Comparison of ENCODE assay signal across 25 cellular contexts in the genomic region with DNA sequence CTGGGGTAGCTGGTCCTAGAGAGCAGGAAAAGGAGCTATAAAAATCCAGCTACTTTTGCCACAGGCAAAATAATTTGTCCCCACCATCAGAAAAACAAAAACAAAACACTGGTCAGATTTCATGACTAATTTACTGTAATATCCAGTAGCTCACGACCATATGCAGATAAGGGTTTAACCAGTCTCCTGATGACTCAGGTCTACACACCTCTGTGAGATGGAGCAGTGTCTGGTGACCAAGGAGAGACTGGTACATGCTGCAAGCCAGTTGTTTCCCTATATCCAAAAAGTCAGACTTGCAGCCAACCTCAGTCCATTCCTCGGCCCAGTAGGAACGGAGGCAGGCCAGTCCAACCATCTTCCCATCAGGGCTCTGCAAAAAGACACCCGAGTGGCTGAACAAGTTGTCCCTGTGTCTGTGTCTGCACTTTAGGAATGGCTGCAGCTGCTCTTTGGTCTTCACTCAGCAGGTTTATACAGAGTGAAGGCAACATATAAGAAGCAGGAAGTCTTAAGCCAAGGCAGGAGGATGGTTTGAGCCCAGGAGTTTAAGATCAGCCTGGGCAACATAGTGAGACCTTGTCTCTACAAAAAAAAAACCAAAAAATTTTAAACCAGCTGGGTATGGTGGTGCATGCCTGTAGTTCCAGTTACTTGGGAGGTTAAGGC. TPM values are rescaled to one million over a fixed set of nuclear protein-coding genes. Genes with fewer than 3 reads are reported as not detected.
A peak's percentile ranks its signal among the peaks of the same experiment; 100 is the strongest.
DNase-seq lines count a peak whose midpoint lies in the region; FAIRE-seq and TF ChIP-seq lines count a peak whose summit lies in the region.
"Had no signal": no experiment of that assay in that cellular context is flagged by ENCODE, and none has a peak within 500 bp of the region (broad histone marks: within the 10 kb centered on the region; RNA-seq: fewer than 3 reads in every experiment).

No MANE protein-coding gene starts in this region.

- no peaks in the 10 kb centered on the region for H3K27me3 ChIP-seq in sigmoid colon
- H3K27me3 ChIP-seq in SJCRH30, result no peaks in the 10 kb centered on the region
- no peaks in the 10 kb centered on the region for H3K27me3 ChIP-seq in osteoblast (ENCODE audit: insufficient read depth, low read length)
- H3K27me3 ChIP-seq: neutrophil, right atrium auricular region, SJSA1, stomach had no signal

- no peak overlapping the region for H3K4me2 ChIP-seq in osteoblast (ENCODE audit: insufficient read depth, low read length)

- H3K36me3 ChIP-seq in sigmoid colon (no peaks in the 10 kb centered on the region), SJCRH30 (no peaks in the 10 kb centered on the region), osteoblast (ENCODE audit: insufficient read depth, low read length) (no peaks in the 10 kb centered on the region)
- H3K36me3 ChIP-seq: neutrophil, right atrium auricular region, SJSA1, stomach had no signal

- H3K4me3 Mint-ChIP-seq in activated CD4-positive, alpha-beta memory T cell treated with anti-CD3 and anti-CD28 coated beads, Interleukin-2, amount 10 ng/mL, durations not matched to agents 7 days and 5 days, result no peak overlapping the region
- H3K4me3 Mint-ChIP-seq: CD8-positive, alpha-beta T cell had no signal

- no peaks in the 10 kb centered on the region for H4K20me1 ChIP-seq in osteoblast (ENCODE audit: insufficient read depth, low read length)

- peaks cover 10% of the 10 kb centered on the region for H3K9me3 Mint-ChIP-seq in activated CD4-positive, alpha-beta memory T cell treated with anti-CD3 and anti-CD28 coated beads, Interleukin-2, amount 10 ng/mL, durations not matched to agents 7 days and 5 days

- DNase-seq in A172 (ENCODE audit: low spot score), result peak; percentile 25
- no peak for DNase-seq in H54 (ENCODE audit: insufficient read length, low spot score)
- peak; percentile 58 for DNase-seq in RPMI7951 (ENCODE audit: low read depth)
- peak; percentile 18 for DNase-seq in fibroblast of villous mesenchyme (ENCODE audit: low read depth)
- DNase-seq in sigmoid colon, result no peak
- DNase-seq in activated CD4-positive, alpha-beta memory T cell treated with anti-CD3 and anti-CD28 coated beads, Interleukin-2, amount 10 ng/mL, durations not matched to agents 7 days and 5 days, result no peak
- DNase-seq in SJCRH30, result no peak
- DNase-seq in osteoblast (ENCODE audit: insufficient read length, low spot score, missing footprints), result no peak
- DNase-seq: activated CD8-positive, alpha-beta memory T cell treated with anti-CD3 and anti-CD28 coated beads, Interleukin-2, amount 50 U/mL, for 4 hours; activated gamma-delta T cell; amygdala; CD8-positive, alpha-beta T cell; EL; KG1; stomach had no signal

- no peak overlapping the region for H3K27ac Mint-ChIP-seq in activated CD4-positive, alpha-beta memory T cell treated with anti-CD3 and anti-CD28 coated beads, Interleukin-2, amount 10 ng/mL, durations not matched to agents 7 days and 5 days
- H3K27ac Mint-ChIP-seq: CD8-positive, alpha-beta T cell had no signal

- H3K4me1 Mint-ChIP-seq in activated CD4-positive, alpha-beta memory T cell treated with anti-CD3 and anti-CD28 coated beads, Interleukin-2, amount 10 ng/mL, durations not matched to agents 7 days and 5 days, result peaks cover 2% of the 10 kb centered on the region

- 76 to 82% methylated on average over 4 of the region's 4 CpGs for WGBS in sigmoid colon, 2 donors

- no peaks in the 10 kb centered on the region for H3K36me3 Mint-ChIP-seq in activated CD4-positive, alpha-beta memory T cell treated with anti-CD3 and anti-CD28 coated beads, Interleukin-2, amount 10 ng/mL, durations not matched to agents 7 days and 5 days (ENCODE audit: low read depth)
- H3K36me3 Mint-ChIP-seq: CD8-positive, alpha-beta T cell had no signal

- H3K79me2 ChIP-seq in osteoblast (ENCODE audit: insufficient read depth, low read length), result no peaks in the 10 kb centered on the region

- peak; percentile 50 for FAIRE-seq in H54 (lab: Jason Lieb, UNC)

- POLR2A ChIA-PET in activated CD4-positive, alpha-beta memory T cell treated with anti-CD3 and anti-CD28 coated beads, Interleukin-2, amount 10 ng/mL, durations not matched to agents 7 days and 5 days (lab: Charles Lee), result interaction anchor here (1.2 kb wide), 1 partner anchor 146 kb away, joined by 3 read pairs; the partner anchor contains the start of gene CTBS

- no peak overlapping the region for H2AFZ ChIP-seq in osteoblast (ENCODE audit: low read length)

- no peak for TF ChIP-seq CTCF in fibroblast of villous mesenchyme (IDR thresholded peaks at IDR 0.05; ENCODE audit: insufficient read depth, low read depth, low read length)
- TF ChIP-seq CTCF in sigmoid colon (IDR thresholded peaks at IDR 0.05), result no peak
- no peak for TF ChIP-seq CTCF in osteoblast (IDR thresholded peaks at IDR 0.05; ENCODE audit: extremely low read depth, low read depth, low read length)

- H3K27ac ChIP-seq in sigmoid colon (no peak overlapping the region), SJCRH30 (no peak overlapping the region), osteoblast (ENCODE audit: low read depth, low read length) (no peak overlapping the region)
- H3K27ac ChIP-seq: HL-60, neutrophil, right atrium auricular region, SJSA1, stomach had no signal

- H3K4me1 ChIP-seq in sigmoid colon, result no peaks in the 10 kb centered on the region
- H3K4me1 ChIP-seq in SJCRH30, result no peaks in the 10 kb centered on the region
- H3K4me1 ChIP-seq in osteoblast (ENCODE audit: insufficient read depth, low read length), result no peaks in the 10 kb centered on the region
- H3K4me1 ChIP-seq: right atrium auricular region, SJSA1 had no signal

- intact Hi-C loops in sigmoid colon (cut with DNase I), result no loop called here

- CTCF ChIA-PET in activated CD4-positive, alpha-beta memory T cell treated with anti-CD3 and anti-CD28 coated beads, Interleukin-2, amount 10 ng/mL, durations not matched to agents 7 days and 5 days (lab: Charles Lee), result interaction anchor here (0.7 kb wide), 1 partner anchor 19 kb away, joined by 4 read pairs; no protein-coding TSS in a partner anchor

- TF ChIP-seq POLR2A in H54 (IDR thresholded peaks at IDR 0.05; ENCODE audit: low read depth, low read length), result no peak
- no peak for TF ChIP-seq POLR2A in sigmoid colon (IDR thresholded peaks at IDR 0.05)

- H3K9me3 ChIP-seq in sigmoid colon, result peaks cover 0 to 4% (median 0%) of the 10 kb centered on the region in 4 donors
- H3K9me3 ChIP-seq in SJCRH30 (replicated peaks), result no peaks in the 10 kb centered on the region
- H3K9me3 ChIP-seq in osteoblast (ENCODE audit: low read depth, low read length), result no peaks in the 10 kb centered on the region
- H3K9me3 ChIP-seq: neutrophil, right atrium auricular region, SJSA1 had no signal

- TF ChIP-seq EP300 in sigmoid colon (IDR thresholded peaks at IDR 0.05), result no peak

- no peak overlapping the region for H3K4me3 ChIP-seq in fibroblast of villous mesenchyme (ENCODE audit: low read depth, low read length)
- no peak overlapping the region for H3K4me3 ChIP-seq in sigmoid colon
- H3K4me3 ChIP-seq in SJCRH30, result no peak overlapping the region
- H3K4me3 ChIP-seq in osteoblast (ENCODE audit: insufficient read depth, low read length), result no peak overlapping the region
- H3K4me3 ChIP-seq: right atrium auricular region, SJSA1, stomach had no signal

- H3K27me3 Mint-ChIP-seq in activated CD4-positive, alpha-beta memory T cell treated with anti-CD3 and anti-CD28 coated beads, Interleukin-2, amount 10 ng/mL, durations not matched to agents 7 days and 5 days, result no peaks in the 10 kb centered on the region

RNA-seq across cellular contexts. Expression of gene DNASE2B, which starts 29.4 kb away (rescaled TPM):
- not detected in 2 replicates for total RNA-seq in A172 (2014; rRNA removed; shearing (Covaris generic))
- total RNA-seq in RPMI7951 (2014; rRNA removed; shearing (Covaris generic)), result not detected in 2 replicates
- total RNA-seq in fibroblast of villous mesenchyme, result not detected in 2 replicates
- under 1 TPM in 1 of 4 donors, not detected in 3; 0.99 TPM for total RNA-seq in sigmoid colon
- under 1 TPM in 1 of 3 donors, not detected in 2; 0.38 TPM for polyA plus RNA-seq in sigmoid colon
- not detected for total RNA-seq in activated CD4-positive, alpha-beta memory T cell treated with anti-CD3 and anti-CD28 coated beads, Interleukin-2, amount 10 ng/mL, durations not matched to agents 7 days and 5 days
- total RNA-seq in SJCRH30 (2014; rRNA removed; shearing (Covaris generic)), result not detected in 2 replicates
- total RNA-seq in osteoblast, result not detected in 2 replicates
- total RNA-seq: CD8-positive, alpha-beta T cell; chondrocyte; left lobe of liver; mononuclear cell; right atrium auricular region; SJSA1; stomach; T-helper 2 cell treated with Interferon-gamma antibody and Interleukin-4, amounts not matched to agents 100 ng/mL and 5 ng/mL, for 36 hours; urinary bladder had no signal
- polyA plus RNA-seq: AG04450, urinary bladder had no signal

RNA-seq across cellular contexts. Expression of gene RPF1, which starts 51.4 kb away (rescaled TPM):
- total RNA-seq in A172 (2014; rRNA removed; shearing (Covaris generic)), result 40.9 and 54.9 TPM in 2 replicates
- 78.6 and 108 TPM in 2 replicates for total RNA-seq in RPMI7951 (2014; rRNA removed; shearing (Covaris generic))
- total RNA-seq in fibroblast of villous mesenchyme (31.9 and 38.4 TPM in 2 replicates), sigmoid colon (10 to 100 TPM; 30.7 to 66.5 (median 41.8) TPM), osteoblast (29.3 and 35.4 TPM in 2 replicates)
- 10 to 100 TPM; 38.4 to 48.1 (median 42.1) TPM for polyA plus RNA-seq in sigmoid colon
- 10 to 100 TPM; 37.8 to 39.7 TPM for total RNA-seq in activated CD4-positive, alpha-beta memory T cell treated with anti-CD3 and anti-CD28 coated beads, Interleukin-2, amount 10 ng/mL, durations not matched to agents 7 days and 5 days
- total RNA-seq in SJCRH30 (2014; rRNA removed; shearing (Covaris generic)), result 72.8 and 79.6 TPM in 2 replicates

Comparison
In these comparisons a context has a peak if more than half of its experiments do, and no peak if none do; other contexts are left out.
1. DNase-seq: peak in A172 (single experiment), RPMI7951 (single experiment) and fibroblast of villous mesenchyme (single experiment); none in H54 (single experiment), sigmoid colon (single experiment), activated CD4-positive, alpha-beta memory T cell treated with anti-CD3 and anti-CD28 coated beads, Interleukin-2, amount 10 ng/mL, durations not matched to agents 7 days and 5 days (single experiment), SJCRH30 (0 of 2) and osteoblast (single experiment).